Comparison of ENCODE assay signal across 1 cellular context in genomic region chr3:185508330-185508729, GRCh38.
TF ChIP-seq lines count a peak whose summit lies in the region.

No MANE protein-coding gene starts in this region.

TF ChIP-seq in GM23338, 12 proteins besides CTCF, POLR2A, EP300 and RAD21 (continued from another document):
- no peak for TF ChIP-seq REST (IDR thresholded peaks at IDR 0.05; ENCODE audit: unreplicated experiment)
